In genomic region chr10:24367688-24368087, GRCh38 we compare ENCODE assay signal across 26 cellular contexts.
DNase-seq lines count a peak whose midpoint lies in the region; ATAC-seq, FAIRE-seq and TF ChIP-seq lines count a peak whose summit lies in the region.
"Had no signal": no experiment of that assay in that cellular context is flagged by ENCODE, and none has a peak within 500 bp of the region (broad histone marks: within the 10 kb centered on the region; RNA-seq: fewer than 3 reads in every experiment).

No MANE protein-coding gene starts in this region.

- H3K27ac Mint-ChIP-seq in endothelial cell (ENCODE audit: unreplicated experiment) = no peak overlapping the region
- H3K27ac Mint-ChIP-seq: CD4-positive, alpha-beta memory T cell; CD4-positive, CD25-positive, alpha-beta regulatory T cell; CD8-positive, alpha-beta memory T cell had no signal

- POLR2A ChIA-PET in HEK293 (lab: Yijun Ruan, JAX) = no interaction called here
- POLR2A ChIA-PET in K562 (lab: Yijun Ruan, JAX) = no interaction called here

- H3K9me3 Mint-ChIP-seq in endothelial cell (ENCODE audit: unreplicated experiment) = peaks cover 7% of the 10 kb centered on the region

- no peak overlapping the region for H3K18ac ChIP-seq in trophoblast cell (ENCODE audit: low read length)

- H3K27ac ChIP-seq in HEK293 (ENCODE audit: extremely low read depth, low read depth, low read length) (no peak overlapping the region), K562 (ENCODE audit: extremely low read depth, low read depth, low read length) (no peak overlapping the region), trophoblast cell (ENCODE audit: low read depth, low read length) (no peak overlapping the region)
- H3K27ac ChIP-seq: BLaER1 had no signal

- H2BK12ac ChIP-seq in trophoblast cell (ENCODE audit: low read length) = no peak overlapping the region

- no peak overlapping the region for H2AFZ ChIP-seq in K562 (ENCODE audit: low read depth, low read length)
- no peak overlapping the region for H2AFZ ChIP-seq in trophoblast cell (ENCODE audit: insufficient read depth, low read length, poor library complexity)

- peaks cover 23% of the 10 kb centered on the region for H3K36me3 Mint-ChIP-seq in endothelial cell (ENCODE audit: low read depth, unreplicated experiment)
- H3K36me3 Mint-ChIP-seq: CD14-positive monocyte; CD4-positive, alpha-beta memory T cell; CD4-positive, CD25-positive, alpha-beta regulatory T cell; CD8-positive, alpha-beta memory T cell had no signal

- no peaks in the 10 kb centered on the region; the same call in 1 of the 2 replicates for H3K9me3 ChIP-seq in HEK293 (ENCODE audit: control insufficient read depth, insufficient read depth, low read depth, low read length)
- H3K9me3 ChIP-seq in K562 (replicated peaks; ENCODE audit: control insufficient read depth, insufficient read depth, low read depth, low read length) = no peaks in the 10 kb centered on the region
- peaks cover 2% of the 10 kb centered on the region for H3K9me3 ChIP-seq in trophoblast cell (ENCODE audit: insufficient read depth, low read depth, low read length)
- H3K9me3 ChIP-seq: BE2C had no signal

- no TSS peak for BruUV-seq in K562 (replicated peaks; lab: Mats Ljungman, UMichigan)

- H3K23ac ChIP-seq in trophoblast cell (ENCODE audit: low read length) = no peak overlapping the region

- CTCF ChIA-PET in HEK293 (lab: Yijun Ruan, JAX) (interaction anchor here (0.9 to 1.1 kb wide), 3 partner anchors 137 to 189 kb away, joined by 3 read pairs; no protein-coding TSS in a partner anchor), K562 (lab: Yijun Ruan, JAX; ENCODE audit: low intra/inter-chr PET ratio) (no interaction called here)

- H4K12ac ChIP-seq in trophoblast cell (ENCODE audit: low read depth, low read length) = no peak overlapping the region

- no peak overlapping the region for H4K91ac ChIP-seq in trophoblast cell (ENCODE audit: low read depth, low read length)

- no peak overlapping the region for H2BK5ac ChIP-seq in trophoblast cell (ENCODE audit: low read depth, low read length, poor library complexity)

- FAIRE-seq in K562 (lab: Jason Lieb, UNC) = no peak
- FAIRE-seq: A204.1, GM12878, GM12892, GM18507 had no signal

- H3K9ac ChIP-seq in K562 (ENCODE audit: insufficient read depth in 1 of 2, low read depth in 2 of 2, low read length in 2 of 2) (no peak overlapping the region), trophoblast cell (ENCODE audit: low read length) (no peak overlapping the region)
- H3K9ac ChIP-seq: BLaER1 had no signal

- no peaks in the 10 kb centered on the region for H3K79me2 ChIP-seq in K562 (ENCODE audit: control insufficient read depth, insufficient read depth, low read length)
- peaks cover 4% of the 10 kb centered on the region for H3K79me2 ChIP-seq in trophoblast cell (ENCODE audit: control insufficient read depth, insufficient read depth, low read length, poor library complexity)

- peaks cover 5% of the 10 kb centered on the region for H3K27me3 Mint-ChIP-seq in endothelial cell (ENCODE audit: unreplicated experiment)
- H3K27me3 Mint-ChIP-seq: CD4-positive, CD25-positive, alpha-beta regulatory T cell had no signal

- no peak overlapping the region for H4K8ac ChIP-seq in trophoblast cell (ENCODE audit: low read depth, low read length)

- H3K4me1 Mint-ChIP-seq in endothelial cell (ENCODE audit: unreplicated experiment) = peaks cover 17% of the 10 kb centered on the region
- H3K4me1 Mint-ChIP-seq: CD14-positive monocyte; CD4-positive, alpha-beta memory T cell; CD4-positive, CD25-positive, alpha-beta regulatory T cell; CD8-positive, alpha-beta memory T cell had no signal

- WGBS in K562 (ENCODE audit: insufficient coverage, low coverage, missing lambda C conversion rate) = 0% methylated on average over 1 of the region's 1 CpG
- no CpG with 5 or more reads among the region's 1 CpG for WGBS in trophoblast cell (ENCODE audit: extremely low coverage, insufficient coverage, insufficient read length)

- H3K4me2 ChIP-seq in K562 (ENCODE audit: insufficient read depth, low read length) = no peak overlapping the region
- no peak overlapping the region for H3K4me2 ChIP-seq in trophoblast cell (ENCODE audit: low read length)
- H3K4me2 ChIP-seq: BLaER1 had no signal

- H3K4me3 ChIP-seq in HEK293 (ENCODE audit: low read depth, low read length) = no peak overlapping the region
- H3K4me3 ChIP-seq in K562 = no peak overlapping the region
- H3K4me3 ChIP-seq in trophoblast cell (ENCODE audit: low read depth, low read length) = no peak overlapping the region
- H3K4me3 ChIP-seq: BLaER1, GM12878 had no signal

- H3K4me1 ChIP-seq in HEK293 (ENCODE audit: control insufficient read depth, insufficient read depth, low read length) (no peaks in the 10 kb centered on the region), K562 (replicated peaks in 1 of 2; ENCODE audit: control insufficient read depth in 2 of 2, insufficient read depth in 2 of 2, low read length in 2 of 2) (no peaks in the 10 kb centered on the region), trophoblast cell (ENCODE audit: control insufficient read depth in 1 of 2, insufficient read depth in 2 of 2, low read length in 2 of 2) (no peaks in the 10 kb centered on the region)
- H3K4me1 ChIP-seq: BE2C, BLaER1 had no signal

- no peak overlapping the region for H2BK120ac ChIP-seq in trophoblast cell (ENCODE audit: insufficient read depth, low read length, poor library complexity)

- DNase-seq in K562 (ENCODE audit: extremely low read depth in 1 of 4, low spot score in 3 of 4) (no peak), trophoblast cell (no peak), endothelial cell (ENCODE audit: low spot score) (no peak)
- DNase-seq in stimulated activated CD4-positive, alpha-beta T cell treated with anti-CD3 and anti-CD28 coated beads, Interleukin-2, amount 100 ng/mL, for 48 hours = no peak
- DNase-seq: 8988T; ACHN; BE2C; C1 segment of cervical spinal cord; CD4-positive, alpha-beta memory T cell; CD4-positive, CD25-positive, alpha-beta regulatory T cell; CD8-positive, alpha-beta memory T cell; COR-L47; DMS 273 treated with DMSO at 0.1 percent for 48 hours; DMS153; DMS53; DMS79; DND-41; EL; GDM1 had no signal

- no peaks in the 10 kb centered on the region for H4K20me1 ChIP-seq in K562 (replicated peaks; ENCODE audit: control insufficient read depth, insufficient read depth, low read length)
- H4K20me1 ChIP-seq: BLaER1 had no signal

- peaks cover 2% of the 10 kb centered on the region for H3K79me1 ChIP-seq in trophoblast cell (ENCODE audit: low read length)

- no peak overlapping the region for H3K14ac ChIP-seq in trophoblast cell (ENCODE audit: low read length)

- TF ChIP-seq EP300 in K562 (IDR thresholded peaks at IDR 0.05; ENCODE audit: low read length) = no peak

- ATAC-seq in K562 = no peak
- ATAC-seq: GM12878 had no signal

- no peak overlapping the region for H3K4me3 Mint-ChIP-seq in endothelial cell (ENCODE audit: unreplicated experiment)
- H3K4me3 Mint-ChIP-seq: CD14-positive monocyte; CD4-positive, alpha-beta memory T cell; CD4-positive, CD25-positive, alpha-beta regulatory T cell; CD8-positive, alpha-beta memory T cell had no signal

- H3K36me3 ChIP-seq in HEK293 (ENCODE audit: control insufficient read depth in 2 of 2, insufficient read depth in 1 of 2, low read length in 2 of 2) (no peaks in the 10 kb centered on the region), K562 (ENCODE audit: control insufficient read depth, insufficient read depth, low read length) (no peaks in the 10 kb centered on the region), trophoblast cell (ENCODE audit: control insufficient read depth in 1 of 2, insufficient read depth in 2 of 2, low read length in 2 of 2) (peaks cover 13 to 20% of the 10 kb centered on the region in 2 experiments)
- H3K36me3 ChIP-seq: BE2C, BLaER1 had no signal

- peak overlapping the region; percentile 54 for H3K4ac ChIP-seq in trophoblast cell (ENCODE audit: low read depth, low read length)

- TF ChIP-seq RAD21 in K562 (CRISPR knock-in tag; conservative IDR thresholded peaks at IDR 0.05 in 1 of 2, IDR thresholded peaks at IDR 0.05 in 1 of 2) = no peak

- no peak for TF ChIP-seq POLR2A in K562 (conservative IDR thresholded peaks at IDR 0.05)

- H3K27me3 ChIP-seq in K562 (ENCODE audit: control insufficient read depth in 2 of 2, insufficient read depth in 2 of 2, low read length in 2 of 2) (0 out of 5 replicates have a peak, but pooled peaks cover 0 to 8% of the 10 kb centered on the region in 2 experiments), trophoblast cell (ENCODE audit: insufficient read depth, low read length) (no peaks in the 10 kb centered on the region)
- H3K27me3 ChIP-seq: BE2C, BLaER1 had no signal

- no peak overlapping the region for H2AK5ac ChIP-seq in trophoblast cell (ENCODE audit: low read length)

- H3K9me1 ChIP-seq in K562 (ENCODE audit: control insufficient read depth, insufficient read depth, low read length) = no peaks in the 10 kb centered on the region

- no peak for TF ChIP-seq CTCF in HEK293 (tag by site-specific recombination; IDR thresholded peaks at IDR 0.05)
- no peak for TF ChIP-seq CTCF in K562 (IDR thresholded peaks at IDR 0.05 in 2 of 3, conservative IDR thresholded peaks at IDR 0.05 in 1 of 3; ENCODE audit: insufficient read depth in 2 of 3, low read depth in 1 of 3, low read length in 3 of 3)
- TF ChIP-seq CTCF in endothelial cell (IDR thresholded peaks at IDR 0.05; ENCODE audit: unreplicated experiment) = no peak

- in situ Hi-C loops in K562 (cut with MboI) = no loop called here

- intact Hi-C loops in K562 (cut with micrococcal nuclease) = loop anchor here (10.0 kb wide), 1 partner anchor 1213 kb away; no protein-coding TSS in a partner anchor

TF ChIP-seq in K562, 482 proteins besides CTCF, POLR2A, EP300 and RAD21 (continues in another document):
- no peak for TF ChIP-seq HDAC6 (IDR thresholded peaks at IDR 0.05; ENCODE audit: low read depth, low read length)
